ENCODE assay signal across 8 cellular contexts in genomic region chr11:15969281-15969680, GRCh38.
DNase-seq lines count a peak whose midpoint lies in the region; ATAC-seq and TF ChIP-seq lines count a peak whose summit lies in the region.

No MANE protein-coding gene starts in this region.

- H3K9me3 Mint-ChIP-seq in immature natural killer cell: peaks cover 0 to 5% (median 0%) of the 10 kb centered on the region in 6 donors

- ATAC-seq in HG02943 (IDR thresholded peaks at IDR 0.05; ENCODE audit: low read depth, unreplicated experiment): peak; percentile 74

- H3K4me1 ChIP-seq in osteoblast (ENCODE audit: insufficient read depth, low read length): peaks cover 26% of the 10 kb centered on the region

- no peaks in the 10 kb centered on the region for H3K79me2 ChIP-seq in osteoblast (ENCODE audit: insufficient read depth, low read length)

- peak overlapping the region; percentile 92 for H3K27ac ChIP-seq in osteoblast (ENCODE audit: low read depth, low read length)

- no peak overlapping the region for H3K27ac Mint-ChIP-seq in immature natural killer cell

- no peaks in the 10 kb centered on the region for H3K36me3 ChIP-seq in osteoblast (ENCODE audit: insufficient read depth, low read length)

- no peaks in the 10 kb centered on the region for H3K36me3 Mint-ChIP-seq in immature natural killer cell

- H3K27me3 Mint-ChIP-seq in immature natural killer cell (ENCODE audit: low read depth in 3 of 3): peaks cover 0 to 3% (median 2%) of the 10 kb centered on the region in 3 donors

- TF ChIP-seq CTCF in fibroblast of mammary gland (conservative IDR thresholded peaks at IDR 0.05; ENCODE audit: control insufficient read depth, insufficient read depth, low read depth, low read length) (no peak), osteoblast (IDR thresholded peaks at IDR 0.05; ENCODE audit: extremely low read depth, low read depth, low read length) (no peak)

- H3K9me3 ChIP-seq in osteoblast (ENCODE audit: low read depth, low read length): no peaks in the 10 kb centered on the region

- no peak overlapping the region for H3K4me3 Mint-ChIP-seq in immature natural killer cell

- H3K4me3 ChIP-seq in fibroblast of mammary gland (ENCODE audit: control insufficient read depth, low read depth, low read length) (no peak overlapping the region), osteoblast (ENCODE audit: insufficient read depth, low read length) (peak overlapping the region; percentile 36)

- peak overlapping the region; percentile 90 for H2AFZ ChIP-seq in osteoblast (ENCODE audit: low read length)

- DNase-seq in NCI-H2107 treated with DMSO at 0.1 percent for 48 hours (lab: John Stamatoyannopoulos, UW; ENCODE audit: unreplicated experiment) (peak; percentile 61), NCI-H2107 (lab: John Stamatoyannopoulos, UW) (no peak), RKO (ENCODE audit: low spot score) (peak; percentile 60), fibroblast of mammary gland (ENCODE audit: low read depth) (peak; percentile 92), osteoblast (ENCODE audit: insufficient read length, low spot score, missing footprints) (no peak), immature natural killer cell (no peak), SK-N-DZ (ENCODE audit: low spot score) (no peak)

- H3K27me3 ChIP-seq in osteoblast (ENCODE audit: insufficient read depth, low read length): no peaks in the 10 kb centered on the region

- peak overlapping the region; percentile 65 for H3K4me2 ChIP-seq in osteoblast (ENCODE audit: insufficient read depth, low read length)

- H4K20me1 ChIP-seq in osteoblast (ENCODE audit: insufficient read depth, low read length): no peaks in the 10 kb centered on the region

- no peaks in the 10 kb centered on the region for H3K4me1 Mint-ChIP-seq in immature natural killer cell

Comparison
In these comparisons a context has a peak if more than half of its experiments do, and no peak if none do; other contexts are left out.
1. DNase-seq: peak in NCI-H2107 treated with DMSO at 0.1 percent for 48 hours (single experiment), RKO (single experiment) and fibroblast of mammary gland (single experiment); none in NCI-H2107 (single experiment), osteoblast (single experiment), immature natural killer cell (0 of 3) and SK-N-DZ (single experiment).